9 cellular contexts compared by ENCODE assay signal in the genomic region with DNA sequence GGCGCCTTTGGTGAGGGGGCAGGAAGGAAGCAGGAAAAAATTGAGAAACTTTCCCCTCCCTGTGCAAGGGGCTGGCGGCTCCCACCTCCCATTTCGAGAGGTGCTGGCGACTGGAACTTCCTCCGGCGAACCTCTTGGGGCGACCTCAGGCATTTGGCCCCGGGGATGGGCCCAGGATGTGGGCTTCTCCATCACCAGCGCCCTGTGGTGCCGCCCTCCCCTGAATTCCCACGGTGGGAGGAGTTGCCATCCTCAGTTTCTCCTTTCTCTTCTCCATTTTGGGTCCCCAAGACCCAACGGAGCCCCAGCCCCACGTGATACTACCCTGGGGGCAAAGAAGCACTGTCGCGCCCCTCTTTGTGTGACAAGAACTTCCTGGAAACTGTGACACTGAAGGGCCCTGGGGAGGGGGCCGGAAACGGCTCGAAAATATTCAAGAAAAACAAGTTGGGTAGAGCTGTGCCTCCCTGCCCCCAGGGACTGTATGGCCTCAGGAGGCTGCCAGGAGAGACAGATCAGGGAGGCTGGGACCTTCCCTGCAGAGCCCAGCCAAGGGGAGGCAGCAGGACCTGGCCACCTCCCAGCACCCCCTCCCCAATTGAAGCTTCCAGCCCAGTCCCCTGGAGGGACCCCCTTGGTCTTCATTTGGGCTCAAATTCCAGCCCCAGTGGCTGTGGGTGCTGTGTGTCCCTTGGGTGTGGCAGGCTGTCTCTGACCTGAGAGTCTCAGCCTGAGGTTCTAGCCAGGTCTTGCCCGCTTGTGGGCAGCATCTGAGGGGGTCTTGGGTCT. TPM values are rescaled to one million over a fixed set of nuclear protein-coding genes. Genes with fewer than 3 reads are reported as not detected.
A peak's percentile ranks its signal among the peaks of the same experiment; 100 is the strongest.
DNase-seq lines count a peak whose midpoint lies in the region; FAIRE-seq and TF ChIP-seq lines count a peak whose summit lies in the region.
"Had no signal": no experiment of that assay in that cellular context is flagged by ENCODE, and none has a peak within 500 bp of the region (broad histone marks: within the 10 kb centered on the region; RNA-seq: fewer than 3 reads in every experiment).

No MANE protein-coding gene starts in this region.

- H2AFZ ChIP-seq in Karpas-422 (ENCODE audit: low read length) = no peak overlapping the region

- peaks cover 31% of the 10 kb centered on the region for H3K79me2 ChIP-seq in Karpas-422 (ENCODE audit: low read length)

- DNase-seq in GM12892 (ENCODE audit: insufficient read length) (peak; percentile 46), Karpas-422 (peak; percentile 92), epithelial cell of proximal tubule (ENCODE audit: low read depth) (no peak), neural crest cell (ENCODE audit: low read depth, low spot score) (no peak), testis (no peak), cerebellum (ENCODE audit: low spot score) (no peak), DMS114 treated with DMSO at 0.1 percent for 48 hours (lab: John Stamatoyannopoulos, UW; ENCODE audit: unreplicated experiment) (no peak)
- peak; percentile 61 to 74 for DNase-seq in activated CD8-positive, alpha-beta memory T cell treated with anti-CD3 and anti-CD28 coated beads for 4 hours (ENCODE audit: low read depth in 2 of 2)

- no peak for FAIRE-seq in GM12892 (lab: Jason Lieb, UNC)
- FAIRE-seq: bronchial epithelial cell had no signal

- intact Hi-C loops in testis (cut with DNase I; ENCODE audit: low total_unique reads) = no loop called here

- H3K36me3 ChIP-seq in Karpas-422 (ENCODE audit: insufficient read depth, low read length) = no peaks in the 10 kb centered on the region
- H3K36me3 ChIP-seq in testis (ENCODE audit: low read depth, missing control alignments) = no peaks in the 10 kb centered on the region

- H3K4me1 ChIP-seq in Karpas-422 (ENCODE audit: low read length) = peaks cover 22% of the 10 kb centered on the region
- peaks cover 21% of the 10 kb centered on the region for H3K4me1 ChIP-seq in testis

- peak overlapping the region; percentile 83 for H3K27ac Mint-ChIP-seq in neural crest cell (ENCODE audit: unreplicated experiment)

- H3K27me3 ChIP-seq in Karpas-422 (ENCODE audit: low read length) = no peaks in the 10 kb centered on the region
- no peaks in the 10 kb centered on the region for H3K27me3 ChIP-seq in testis

- peak overlapping the region; percentile 92 for H3K4me3 Mint-ChIP-seq in neural crest cell

- H3K27me3 Mint-ChIP-seq in neural crest cell (ENCODE audit: low read depth) = peaks cover 8% of the 10 kb centered on the region

- peak overlapping the region; percentile 91 for H3K27ac ChIP-seq in Karpas-422 (ENCODE audit: low read length)
- H3K27ac ChIP-seq in testis = peak overlapping the region; percentile 94 to 95

- H3K4me3 ChIP-seq in Karpas-422 (ENCODE audit: low read length) (peak overlapping the region; percentile 76), epithelial cell of proximal tubule (ENCODE audit: low read depth, low read length) (peak overlapping the region; percentile 87), testis (peak overlapping the region; percentile 96 to 99)

- H3K9me3 ChIP-seq in Karpas-422 (ENCODE audit: low read length) (no peaks in the 10 kb centered on the region), testis (no peaks in the 10 kb centered on the region)

- TF ChIP-seq CTCF in epithelial cell of proximal tubule (conservative IDR thresholded peaks at IDR 0.05; ENCODE audit: low read depth, low read length) = no peak
- TF ChIP-seq CTCF in neural crest cell (conservative IDR thresholded peaks at IDR 0.05) = no peak
- TF ChIP-seq CTCF in testis (IDR thresholded peaks at IDR 0.05) = no peak

- peak overlapping the region; percentile 95 for H3K9ac ChIP-seq in Karpas-422 (ENCODE audit: low read length)

- H3K9me2 ChIP-seq in Karpas-422 (replicated peaks; ENCODE audit: insufficient read depth, low read length) = no peaks in the 10 kb centered on the region

- no peaks in the 10 kb centered on the region for H4K20me1 ChIP-seq in Karpas-422 (ENCODE audit: insufficient read depth, low read depth, low read length)

- H3K4me2 ChIP-seq in Karpas-422 (ENCODE audit: low read depth, low read length, poor library complexity, severe bottlenecking) = peak overlapping the region; percentile 69

- no peaks in the 10 kb centered on the region for H3K9me3 Mint-ChIP-seq in neural crest cell

- WGBS in testis, 2 donors = 8 to 12% methylated on average over 17 to 19 of the region's 19 CpGs

- no peaks in the 10 kb centered on the region for H3K36me3 Mint-ChIP-seq in neural crest cell (ENCODE audit: low read depth)

- peaks cover 18% of the 10 kb centered on the region for H3K4me1 Mint-ChIP-seq in neural crest cell

- TF ChIP-seq POLR2A in GM12892 (IDR thresholded peaks at IDR 0.05; ENCODE audit: low read depth, low read length) (peak; percentile 59; the same call in 1 of the 2 replicates), testis (IDR thresholded peaks at IDR 0.05) (no peak)

RNA-seq across cellular contexts. Expression of a gene that starts 16.2 kb away (rescaled TPM):
- polyA plus RNA-seq in GM12892 (2012; ENCODE audit: missing spikeins) = not detected
- not detected in 2 replicates for total RNA-seq in Karpas-422 (2014; rRNA removed; shearing (Covaris generic); ENCODE audit: low replicate concordance)
- total RNA-seq in epithelial cell of proximal tubule (39.7 and 47.2 TPM in 2 replicates), neural crest cell (not detected in 2 replicates), testis (1 to 10 TPM; 6.9 to 7.7 TPM), cerebellum (3.0 TPM)
- 23.3 TPM for polyA plus RNA-seq in testis (ENCODE audit: insufficient read depth, low read depth, low replicate concordance)

RNA-seq across cellular contexts. Expression of a gene that starts 22.1 kb away (rescaled TPM):
- polyA plus RNA-seq in GM12892 (2012; ENCODE audit: missing spikeins) = 27.4 TPM
- 38.2 and 48.0 TPM in 2 replicates for total RNA-seq in Karpas-422 (2014; rRNA removed; shearing (Covaris generic); ENCODE audit: low replicate concordance)
- total RNA-seq in epithelial cell of proximal tubule = 48.5 and 52.0 TPM in 2 replicates
- total RNA-seq in neural crest cell = 94.5 and 99.5 TPM in 2 replicates
- 100 to 1,000 TPM; 360 to 463 TPM for total RNA-seq in testis
- 268 TPM for polyA plus RNA-seq in testis (ENCODE audit: insufficient read depth, low read depth, low replicate concordance)
- 28.6 TPM for total RNA-seq in cerebellum

RNA-seq across cellular contexts. Expression of a gene that starts 34.5 kb away (rescaled TPM):
- polyA plus RNA-seq in GM12892 (2012; ENCODE audit: missing spikeins) = 9.0 TPM
- 2.3 and 3.7 TPM in 2 replicates for total RNA-seq in Karpas-422 (2014; rRNA removed; shearing (Covaris generic); ENCODE audit: low replicate concordance)
- total RNA-seq in epithelial cell of proximal tubule (5.1 and 17.1 TPM in 2 replicates), neural crest cell (8.7 and 9.5 TPM in 2 replicates), testis (10 to 100 TPM; 30.6 to 37.2 TPM), cerebellum (38.2 TPM)
- 57.7 TPM for polyA plus RNA-seq in testis (ENCODE audit: insufficient read depth, low read depth, low replicate concordance)

RNA-seq across cellular contexts. Expression of a gene that starts 37.5 kb away (rescaled TPM):
- 19.1 TPM for polyA plus RNA-seq in GM12892 (2012; ENCODE audit: missing spikeins)
- total RNA-seq in Karpas-422 (2014; rRNA removed; shearing (Covaris generic); ENCODE audit: low replicate concordance) = 30.0 and 41.7 TPM in 2 replicates
- total RNA-seq in epithelial cell of proximal tubule = 16.7 and 18.2 TPM in 2 replicates
- total RNA-seq in neural crest cell = 41.2 and 42.5 TPM in 2 replicates
- total RNA-seq in testis = 10 to 100 TPM; 33.7 to 34.6 TPM
- 48.3 TPM for polyA plus RNA-seq in testis (ENCODE audit: insufficient read depth, low read depth, low replicate concordance)
- total RNA-seq in cerebellum = 5.9 TPM

RNA-seq across cellular contexts. Expression of a gene that starts 50.9 kb away (rescaled TPM):
- 171 TPM for polyA plus RNA-seq in GM12892 (2012; ENCODE audit: missing spikeins)
- 113 and 194 TPM in 2 replicates for total RNA-seq in Karpas-422 (2014; rRNA removed; shearing (Covaris generic); ENCODE audit: low replicate concordance)
- total RNA-seq in epithelial cell of proximal tubule (125 and 208 TPM in 2 replicates), neural crest cell (848 and 861 TPM in 2 replicates), testis (100 to 1,000 TPM; 246 to 253 TPM), cerebellum (163 TPM)
- 263 TPM for polyA plus RNA-seq in testis (ENCODE audit: insufficient read depth, low read depth, low replicate concordance)

Comparison
In these comparisons a context has a peak if more than half of its experiments do, and no peak if none do; other contexts are left out.
1. DNase-seq: peak in GM12892 (single experiment), Karpas-422 (single experiment) and activated CD8-positive, alpha-beta memory T cell treated with anti-CD3 and anti-CD28 coated beads for 4 hours (2 of 2); none in epithelial cell of proximal tubule (single experiment), neural crest cell (single experiment), testis (single experiment), cerebellum (single experiment) and DMS114 treated with DMSO at 0.1 percent for 48 hours (single experiment).
2. Peak in every context shown above with its lines, with median percentiles within 50 percentile points of each other: H3K4me3 ChIP-seq.